4 cellular contexts compared by ENCODE assay signal in the genomic region with DNA sequence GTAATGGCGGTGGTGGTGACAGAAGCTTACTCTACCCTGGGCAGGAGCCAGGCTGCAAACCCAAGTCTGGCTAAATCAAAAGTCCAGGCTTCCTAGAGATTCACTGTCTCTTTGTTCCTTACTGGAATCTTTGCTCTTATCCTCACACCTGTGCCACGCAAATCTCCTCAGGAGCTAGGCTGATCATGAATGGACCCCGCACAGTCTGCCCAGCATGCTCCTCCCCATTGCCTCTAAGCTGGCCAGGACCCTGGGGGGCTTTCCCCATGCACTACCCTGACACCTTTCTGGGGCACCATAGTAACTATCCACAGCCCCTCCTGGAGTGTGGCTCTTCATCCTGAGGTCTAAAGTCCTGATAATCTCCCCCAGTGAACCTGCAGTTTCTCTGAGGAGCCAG. TPM values are rescaled to one million over a fixed set of nuclear protein-coding genes. Genes with fewer than 3 reads are reported as not detected.
"Had no signal": no experiment of that assay in that cellular context is flagged by ENCODE, and none has a peak within 500 bp of the region (broad histone marks: within the 10 kb centered on the region; RNA-seq: fewer than 3 reads in every experiment).

No MANE protein-coding gene starts in this region.

RNA-seq across cellular contexts. Expression of a gene that starts 7.3 kb away (rescaled TPM):
- total RNA-seq: naive thymus-derived CD8-positive, alpha-beta T cell; pancreas had no signal
- polyA plus RNA-seq: naive thymus-derived CD4-positive, alpha-beta T cell; pancreas; smooth muscle cell had no signal
